8 cellular contexts compared by ENCODE assay signal in genomic region chr12:120317258-120318105, GRCh38. TPM values are rescaled to one million over a fixed set of nuclear protein-coding genes. Genes with fewer than 3 reads are reported as not detected.
A peak's percentile ranks its signal among the peaks of the same experiment; 100 is the strongest.
DNase-seq lines count a peak whose midpoint lies in the region; ATAC-seq and TF ChIP-seq lines count a peak whose summit lies in the region.

No MANE protein-coding gene starts in this region.

- peak overlapping the region; percentile 94 for H3K4me3 Mint-ChIP-seq in natural killer cell treated with Interleukin-12 subunit alpha and Interleukin-12 subunit beta and Interleukin-15 and Interleukin-18, amount 100 ng/mL, for 72 hours

- no peaks in the 10 kb centered on the region for H3K36me3 Mint-ChIP-seq in natural killer cell treated with Interleukin-12 subunit alpha and Interleukin-12 subunit beta and Interleukin-15 and Interleukin-18, amount 100 ng/mL, for 72 hours

- no peaks in the 10 kb centered on the region for H3K9me3 Mint-ChIP-seq in natural killer cell treated with Interleukin-12 subunit alpha and Interleukin-12 subunit beta and Interleukin-15 and Interleukin-18, amount 100 ng/mL, for 72 hours

- H3K4me1 Mint-ChIP-seq in natural killer cell treated with Interleukin-12 subunit alpha and Interleukin-12 subunit beta and Interleukin-15 and Interleukin-18, amount 100 ng/mL, for 72 hours (ENCODE audit: low read depth in 2 of 2), result peaks cover 15 to 16% of the 10 kb centered on the region in 2 donors

- peak; percentile 100 for ATAC-seq in natural killer cell treated with Interleukin-12 subunit alpha and Interleukin-12 subunit beta and Interleukin-15 and Interleukin-18, amount 100 ng/mL, for 72 hours
- ATAC-seq in stimulated activated naive CD8-positive, alpha-beta T cell treated with anti-CD3 and anti-CD28 coated beads, Interleukin-15, Interleukin-2, amounts not matched to agents 100 U/mL and 50 U/mL, for 24 hours, result peak; percentile 100

- no peaks in the 10 kb centered on the region for H3K27me3 Mint-ChIP-seq in natural killer cell treated with Interleukin-12 subunit alpha and Interleukin-12 subunit beta and Interleukin-15 and Interleukin-18, amount 100 ng/mL, for 72 hours

- peak overlapping the region; percentile 78 for H3K4me3 ChIP-seq in fibroblast of pulmonary artery (replicated peaks; ENCODE audit: low read depth, low read length)

- peak overlapping the region; percentile 90 to 97 for H3K27ac Mint-ChIP-seq in natural killer cell treated with Interleukin-12 subunit alpha and Interleukin-12 subunit beta and Interleukin-15 and Interleukin-18, amount 100 ng/mL, for 72 hours

- DNase-seq in ELF-1 (ENCODE audit: low read depth, low spot score) (peak; percentile 100), GOT3 (lab: John Stamatoyannopoulos, UW) (peak; percentile 95), RPMI8226 (peak; percentile 99), fibroblast of pulmonary artery (ENCODE audit: low read depth) (peak; percentile 99)
- DNase-seq in activated T-helper 9 cell treated with anti-CD3 and anti-CD28 coated beads, Interleukin-2, amount 50 U/mL, for 16 hours (ENCODE audit: low read depth), result peak; percentile 100
- peak; percentile 100 for DNase-seq in natural killer cell treated with Interleukin-12 subunit alpha and Interleukin-12 subunit beta and Interleukin-15 and Interleukin-18, amount 100 ng/mL, for 72 hours (ENCODE audit: low spot score)
- DNase-seq in stimulated activated naive CD8-positive, alpha-beta T cell treated with anti-CD3 and anti-CD28 coated beads, Interleukin-15, Interleukin-2, amounts not matched to agents 100 U/mL and 50 U/mL, for 24 hours, result peak; percentile 100

- peak; percentile 60 for TF ChIP-seq CTCF in LNCAP (IDR thresholded peaks at IDR 0.05)
- peak; percentile 56 for TF ChIP-seq CTCF in fibroblast of pulmonary artery (IDR thresholded peaks at IDR 0.05; ENCODE audit: low read length, missing control alignments)

RNA-seq across cellular contexts. Expression of gene PLA2G1B, which starts 10.1 kb away (rescaled TPM):
- total RNA-seq in natural killer cell treated with Interleukin-12 subunit alpha and Interleukin-12 subunit beta and Interleukin-15 and Interleukin-18, amount 100 ng/mL, for 72 hours, result not detected

RNA-seq across cellular contexts. Expression of gene SIRT4, which starts 15.4 kb away (rescaled TPM):
- 1 to 10 TPM; 2.4 to 2.6 TPM for total RNA-seq in natural killer cell treated with Interleukin-12 subunit alpha and Interleukin-12 subunit beta and Interleukin-15 and Interleukin-18, amount 100 ng/mL, for 72 hours

RNA-seq across cellular contexts. Expression of gene RNU4-1, which starts 24.4 kb away (rescaled TPM):
- total RNA-seq in natural killer cell treated with Interleukin-12 subunit alpha and Interleukin-12 subunit beta and Interleukin-15 and Interleukin-18, amount 100 ng/mL, for 72 hours, result 1,000 to 10,000 TPM; 1,386 to 2,161 TPM

RNA-seq across cellular contexts. Expression of gene RNU4-2, which starts 25.8 kb away (rescaled TPM):
- 1,000 to 10,000 TPM; 6,345 to 8,722 TPM for total RNA-seq in natural killer cell treated with Interleukin-12 subunit alpha and Interleukin-12 subunit beta and Interleukin-15 and Interleukin-18, amount 100 ng/mL, for 72 hours

RNA-seq across cellular contexts. Expression of gene MSI1, which starts 51.5 kb away (rescaled TPM):
- total RNA-seq in natural killer cell treated with Interleukin-12 subunit alpha and Interleukin-12 subunit beta and Interleukin-15 and Interleukin-18, amount 100 ng/mL, for 72 hours, result not detected

Comparison
In these comparisons a context has a peak if more than half of its experiments do, and no peak if none do; other contexts are left out.
1. Peak in every context shown above with its lines: DNase-seq, ATAC-seq and H3K4me3 ChIP-seq.